ENCODE assay signal across 8 cellular contexts in genomic region chr10:97334370-97335175, GRCh38. TPM values are rescaled to one million over a fixed set of nuclear protein-coding genes. Genes with fewer than 3 reads are reported as not detected.
DNase-seq lines count a peak whose midpoint lies in the region; ATAC-seq, FAIRE-seq and TF ChIP-seq lines count a peak whose summit lies in the region.

A gene with protein sequence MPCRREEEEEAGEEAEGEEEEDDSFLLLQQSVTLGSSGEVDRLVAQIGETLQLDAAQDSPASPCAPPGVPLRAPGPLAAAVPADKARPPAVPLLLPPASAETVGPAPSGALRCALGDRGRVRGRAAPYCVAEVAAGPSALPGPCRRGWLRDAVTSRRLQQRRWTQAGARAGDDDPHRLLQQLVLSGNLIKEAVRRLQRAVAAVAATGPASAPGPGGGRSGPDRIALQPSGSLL (minus strand): TSS chr10:97334729. CDS start chr10:97334572, 157 bp downstream.

- H3K27ac ChIP-seq in A549, result peak within 1 kb of the TSS; percentile 95 to 97
- peak within 1 kb of the TSS; percentile 79 for H3K27ac ChIP-seq in smooth muscle cell (ENCODE audit: low read depth)

- peak within 1 kb of the TSS; percentile 97 for H3K27ac Mint-ChIP-seq in WTC11
- H3K27ac Mint-ChIP-seq in immature natural killer cell, result peak within 1 kb of the TSS; percentile 87 to 95 (median 92)

- H3K27me3 ChIP-seq in bronchial epithelial cell (ENCODE audit: control insufficient read depth, insufficient read depth, low read length) (no peaks in the 10 kb centered on the region), smooth muscle cell (ENCODE audit: low read depth) (peaks cover 6% of the 10 kb centered on the region)

- H3K36me3 ChIP-seq in bronchial epithelial cell (ENCODE audit: control insufficient read depth, insufficient read depth, low read length), result no peaks in the 10 kb centered on the region
- H3K36me3 ChIP-seq in smooth muscle cell (ENCODE audit: low read depth), result no peaks in the 10 kb centered on the region

- TF ChIP-seq POLR2A in A549 (IDR thresholded peaks at IDR 0.05; ENCODE audit: low read length), result peak; percentile 32; the same call in 1 of the 2 replicates

- no peak for TF ChIP-seq CTCF in A549 (IDR thresholded peaks at IDR 0.05)
- no peak for TF ChIP-seq CTCF in WTC11 (IDR thresholded peaks at IDR 0.05)
- no peak for TF ChIP-seq CTCF in bronchial epithelial cell (IDR thresholded peaks at IDR 0.05; ENCODE audit: insufficient read depth, low read length, severe bottlenecking)
- TF ChIP-seq CTCF in smooth muscle cell (IDR thresholded peaks at IDR 0.05; ENCODE audit: borderline replicate concordance, insufficient read depth, poor library complexity, severe bottlenecking), result no peak

- H3K79me2 ChIP-seq in smooth muscle cell (ENCODE audit: low read depth), result peaks cover 20% of the 10 kb centered on the region

- H3K27me3 Mint-ChIP-seq in WTC11 (ENCODE audit: low read depth), result no peaks in the 10 kb centered on the region
- H3K27me3 Mint-ChIP-seq in immature natural killer cell (ENCODE audit: low read depth in 3 of 3), result peaks cover 7 to 9% (median 7%) of the 10 kb centered on the region in 3 donors

- H3K9ac ChIP-seq in smooth muscle cell (ENCODE audit: low read depth), result peak within 1 kb of the TSS; percentile 99

- H4K20me1 ChIP-seq in smooth muscle cell (ENCODE audit: low read depth), result no peaks in the 10 kb centered on the region

- under 1% methylated on average over 38 of the region's 103 CpGs for WGBS in A549 (ENCODE audit: missing lambda C conversion rate)
- WGBS in smooth muscle cell (ENCODE audit: low lambda C conversion rate), result under 1% methylated on average over 42 of the region's 103 CpGs

- H3K4me1 Mint-ChIP-seq in WTC11 (peaks cover 62% of the 10 kb centered on the region), immature natural killer cell (peaks cover 38 to 50% of the 10 kb centered on the region in 2 donors)

- H2AFZ ChIP-seq in smooth muscle cell (ENCODE audit: low read depth), result peak within 1 kb of the TSS; percentile 83

- H3K36me3 Mint-ChIP-seq in WTC11, result peaks cover 7% of the 10 kb centered on the region
- peaks cover 0 to 5% (median 0%) of the 10 kb centered on the region in 3 donors for H3K36me3 Mint-ChIP-seq in immature natural killer cell

- FAIRE-seq in A549 (lab: Jason Lieb, UNC) (no peak), bronchial epithelial cell (lab: Jason Lieb, UNC) (no peak)

- no peak for TF ChIP-seq RAD21 in A549 (conservative IDR thresholded peaks at IDR 0.05 in 1 of 2, IDR thresholded peaks at IDR 0.05 in 1 of 2)

- POLR2A ChIA-PET in A549 (lab: Yijun Ruan, JAX) (interaction anchor here (1.7 kb wide), 1 partner anchor 9 kb away, joined by 7 read pairs; no protein-coding TSS in a partner anchor), WTC11 (lab: Charles Lee) (interaction anchor here (0.6 to 5.9 kb wide), 3 partner anchors 12 to 628 kb away, joined by 3 to 46 read pairs (median 12); partner anchors contain the start of gene FRAT1)

- no peaks in the 10 kb centered on the region for H3K9me3 ChIP-seq in A549
- H3K9me3 ChIP-seq in smooth muscle cell (replicated peaks; ENCODE audit: low read depth), result no peaks in the 10 kb centered on the region

- H3K4me1 ChIP-seq in A549, result peaks cover 31% of the 10 kb centered on the region
- H3K4me1 ChIP-seq in smooth muscle cell (ENCODE audit: low read depth), result peaks cover 25% of the 10 kb centered on the region

- ATAC-seq in A549 (peak; percentile 86 to 89), GM18520 (IDR thresholded peaks at IDR 0.05; ENCODE audit: unreplicated experiment) (peak; percentile 71), HG03045 (IDR thresholded peaks at IDR 0.05; ENCODE audit: unreplicated experiment) (peak; percentile 82), WTC11 (peak; percentile 17)

- H3K4me2 ChIP-seq in A549, result peak within 1 kb of the TSS; percentile 90
- peak within 1 kb of the TSS; percentile 87 for H3K4me2 ChIP-seq in smooth muscle cell

- CTCF ChIA-PET in A549 (lab: Yijun Ruan, JAX) (interaction anchor here (0.8 to 2.9 kb wide), 3 partner anchors 15 to 55 kb away, joined by 3 to 19 read pairs (median 10); partner anchors contain the start of gene FRAT1), WTC11 (lab: Charles Lee) (interaction anchor here (1.5 to 3.2 kb wide), 4 partner anchors 13 to 262 kb away, joined by 7 to 26 read pairs (median 14); partner anchors contain the start of genes FRAT1 and RRP12)

- H3K4me3 ChIP-seq in A549, result peak within 1 kb of the TSS; percentile 87
- peak within 1 kb of the TSS; percentile 83 for H3K4me3 ChIP-seq in bronchial epithelial cell (ENCODE audit: low read depth, low read length)
- H3K4me3 ChIP-seq in smooth muscle cell, result peak within 1 kb of the TSS; percentile 80

- TF ChIP-seq EP300 in A549 (IDR thresholded peaks at IDR 0.05), result no peak

- no peaks in the 10 kb centered on the region for H3K9me3 Mint-ChIP-seq in WTC11
- H3K9me3 Mint-ChIP-seq in immature natural killer cell, result no peaks in the 10 kb centered on the region

- peak within 1 kb of the TSS; percentile 86 for H3K4me3 Mint-ChIP-seq in WTC11
- peak within 1 kb of the TSS; percentile 85 to 97 (median 93) for H3K4me3 Mint-ChIP-seq in immature natural killer cell

- peak; percentile 91 to 96 for DNase-seq in A549 (ENCODE audit: low read depth in 1 of 2, low spot score in 1 of 2)
- DNase-seq in NCI-H2171 (lab: John Stamatoyannopoulos, UW), result peak; percentile 65
- peak; percentile 93 for DNase-seq in WTC11 (ENCODE audit: low spot score)
- peak; percentile 72 for DNase-seq in bronchial epithelial cell (ENCODE audit: low read depth)
- DNase-seq in immature natural killer cell, result peak; percentile 91 to 94 (median 93)
- DNase-seq in smooth muscle cell (lab: John Stamatoyannopoulos, UW; ENCODE audit: unreplicated experiment), result peak; percentile 95

- H3F3A ChIP-seq in smooth muscle cell (ENCODE audit: low read depth), result peaks cover 9% of the 10 kb centered on the region

TF ChIP-seq in A549, 52 proteins besides CTCF, POLR2A, EP300 and RAD21 (continues in another document):
- TF ChIP-seq KDM1A (IDR thresholded peaks at IDR 0.05; ENCODE audit: low read depth) (peak; percentile 47; the same call in 1 of the 2 replicates), CHD4 (IDR thresholded peaks at IDR 0.05; ENCODE audit: borderline replicate concordance) (no peak), EHF (CRISPR knock-in tag; IDR thresholded peaks at IDR 0.05) (no peak), NPAS2 (CRISPR knock-in tag; IDR thresholded peaks at IDR 0.05; ENCODE audit: borderline replicate concordance) (no peak), BCL3 (IDR thresholded peaks at IDR 0.05) (0 out of 3 replicates have a peak, but pooled peaks have one; percentile 52), PHF8 (IDR thresholded peaks at IDR 0.05; ENCODE audit: borderline replicate concordance, low read depth) (peak; percentile 84), FOXS1 (CRISPR knock-in tag; IDR thresholded peaks at IDR 0.05) (peak; percentile 89; the same call in 1 of the 2 replicates), CEBPB (IDR thresholded peaks at IDR 0.05) (no peak), TP53 (CRISPR knock-in tag; IDR thresholded peaks at IDR 0.05) (0 out of 2 replicates have a peak, but pooled peaks have one; percentile 25), FOSB (CRISPR knock-in tag; IDR thresholded peaks at IDR 0.05) (no peak), RCOR1 (IDR thresholded peaks at IDR 0.05; ENCODE audit: low read depth, low read length) (no peak)

TF ChIP-seq in WTC11, 78 proteins besides CTCF, POLR2A, EP300 and RAD21 (continues in another document):
- TF ChIP-seq ATF1 (CRISPR knock-in tag; IDR thresholded peaks at IDR 0.05) (no peak), ZNF317 (CRISPR knock-in tag; IDR thresholded peaks at IDR 0.05; ENCODE audit: borderline replicate concordance, low read depth) (no peak), NFE2L1 (CRISPR knock-in tag; IDR thresholded peaks at IDR 0.05) (peak; percentile 45; the same call in 1 of the 2 replicates), ZNF138 (CRISPR knock-in tag; conservative IDR thresholded peaks at IDR 0.05) (0 out of 2 replicates have a peak, but pooled peaks have one; percentile 41), GABPB1 (CRISPR knock-in tag; IDR thresholded peaks at IDR 0.05) (no peak; the same call in 1 of the 2 replicates), GTF2I (CRISPR knock-in tag; conservative IDR thresholded peaks at IDR 0.05) (no peak), ZNF671 (CRISPR knock-in tag; IDR thresholded peaks at IDR 0.05) (no peak), GRHL2 (CRISPR knock-in tag; IDR thresholded peaks at IDR 0.05; ENCODE audit: insufficient replicate concordance, severe bottlenecking) (no peak), SP1 (CRISPR knock-in tag; conservative IDR thresholded peaks at IDR 0.05) (peak; percentile 88), TEAD1 (CRISPR knock-in tag; IDR thresholded peaks at IDR 0.05) (no peak), ZBTB21 (CRISPR knock-in tag; IDR thresholded peaks at IDR 0.05; ENCODE audit: borderline replicate concordance) (peak; percentile 11; the same call in 1 of the 2 replicates)
- TF ChIP-seq, protein P1, sequence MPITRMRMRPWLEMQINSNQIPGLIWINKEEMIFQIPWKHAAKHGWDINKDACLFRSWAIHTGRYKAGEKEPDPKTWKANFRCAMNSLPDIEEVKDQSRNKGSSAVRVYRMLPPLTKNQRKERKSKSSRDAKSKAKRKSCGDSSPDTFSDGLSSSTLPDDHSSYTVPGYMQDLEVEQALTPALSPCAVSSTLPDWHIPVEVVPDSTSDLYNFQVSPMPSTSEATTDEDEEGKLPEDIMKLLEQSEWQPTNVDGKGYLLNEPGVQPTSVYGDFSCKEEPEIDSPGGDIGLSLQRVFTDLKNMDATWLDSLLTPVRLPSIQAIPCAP (CRISPR knock-in tag; IDR thresholded peaks at IDR 0.05), result no peak

RNA-seq across cellular contexts. Expression of the gene that starts here (rescaled TPM):
- polyA plus RNA-seq in A549 (2011; rRNA removed) (4.1 and 4.4 TPM in 2 replicates), A549 (2017; fragmentation: RNase III; extraction: RNeasy Plus Mini Kit Qiagen cat#74134 plus additional on column Dnase treatment) (2.8 to 5.0 TPM (median 3.9 TPM) in 3 replicates), immature natural killer cell (10 to 100 TPM; 11.5 to 22.5 (median 15.9) TPM), smooth muscle cell (5.9 and 7.7 TPM in 2 replicates)
- 5.6 and 7.8 TPM in 2 replicates for polyA plus RNA-seq in A549 (2012; cell fraction: cytosol; rRNA removed)
- 4.9 and 6.3 TPM in 2 replicates for polyA plus RNA-seq in A549 (2012; cell fraction: nucleus; rRNA removed)
- polyA minus RNA-seq in A549 (2011; rRNA and poly(A)+ RNA removed), result 3.3 and 3.6 TPM in 2 replicates
- total RNA-seq in WTC11 (2021) (48.2 to 53.5 TPM (median 50.8 TPM) in 3 replicates), bronchial epithelial cell (8.2 and 11.3 TPM in 2 replicates), smooth muscle cell (4.0 and 4.8 TPM in 2 replicates)

Comparison
In these comparisons a context has a peak if more than half of its experiments do, and no peak if none do; other contexts are left out.
1. Peak in every context shown above with its lines: DNase-seq, ATAC-seq, H3K4me3 ChIP-seq and H3K27ac ChIP-seq.
2. ATAC-seq: peak in every context shown above with its lines; median percentile 88 in A549; 82 in HG03045; 71 in GM18520; 17 in WTC11.